ENCODE assay signal across 6 cellular contexts in the genomic region with DNA sequence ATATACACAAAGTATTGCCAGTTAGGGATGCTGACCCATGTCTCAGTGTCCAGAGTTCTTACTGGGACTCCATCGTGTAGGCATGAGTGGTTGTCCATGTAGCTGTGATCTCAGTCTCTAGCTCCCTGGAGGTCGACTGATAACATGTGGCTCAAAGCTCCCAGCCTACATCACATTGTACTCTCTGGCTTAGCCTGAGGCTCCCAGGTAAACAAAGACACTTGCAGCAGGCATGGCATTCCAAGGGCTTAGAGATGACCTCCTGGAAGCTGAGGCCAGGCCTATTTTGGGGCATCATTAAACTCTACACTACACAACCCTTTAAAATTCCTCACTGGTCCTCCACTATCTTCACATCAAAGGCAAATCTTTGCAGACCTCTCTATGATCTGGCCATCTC.
"Had no signal": no experiment of that assay in that cellular context is flagged by ENCODE, and none has a peak within 500 bp of the region (broad histone marks: within the 10 kb centered on the region; RNA-seq: fewer than 3 reads in every experiment).

No MANE protein-coding gene starts in this region.

- H3K27me3 Mint-ChIP-seq: IgD-negative memory B cell had no signal

- H3K27ac Mint-ChIP-seq: IgD-negative memory B cell had no signal

- H3K4me1 Mint-ChIP-seq: IgD-negative memory B cell had no signal

- H3K27ac ChIP-seq: HL-60 had no signal

- H3K4me3 ChIP-seq: K562 had no signal

- DNase-seq: IMR-90, KBM-7, KG1 had no signal

- H3K36me3 Mint-ChIP-seq: IgD-negative memory B cell had no signal

- H3K4me3 Mint-ChIP-seq: IgD-negative memory B cell had no signal
